In the genomic region with DNA sequence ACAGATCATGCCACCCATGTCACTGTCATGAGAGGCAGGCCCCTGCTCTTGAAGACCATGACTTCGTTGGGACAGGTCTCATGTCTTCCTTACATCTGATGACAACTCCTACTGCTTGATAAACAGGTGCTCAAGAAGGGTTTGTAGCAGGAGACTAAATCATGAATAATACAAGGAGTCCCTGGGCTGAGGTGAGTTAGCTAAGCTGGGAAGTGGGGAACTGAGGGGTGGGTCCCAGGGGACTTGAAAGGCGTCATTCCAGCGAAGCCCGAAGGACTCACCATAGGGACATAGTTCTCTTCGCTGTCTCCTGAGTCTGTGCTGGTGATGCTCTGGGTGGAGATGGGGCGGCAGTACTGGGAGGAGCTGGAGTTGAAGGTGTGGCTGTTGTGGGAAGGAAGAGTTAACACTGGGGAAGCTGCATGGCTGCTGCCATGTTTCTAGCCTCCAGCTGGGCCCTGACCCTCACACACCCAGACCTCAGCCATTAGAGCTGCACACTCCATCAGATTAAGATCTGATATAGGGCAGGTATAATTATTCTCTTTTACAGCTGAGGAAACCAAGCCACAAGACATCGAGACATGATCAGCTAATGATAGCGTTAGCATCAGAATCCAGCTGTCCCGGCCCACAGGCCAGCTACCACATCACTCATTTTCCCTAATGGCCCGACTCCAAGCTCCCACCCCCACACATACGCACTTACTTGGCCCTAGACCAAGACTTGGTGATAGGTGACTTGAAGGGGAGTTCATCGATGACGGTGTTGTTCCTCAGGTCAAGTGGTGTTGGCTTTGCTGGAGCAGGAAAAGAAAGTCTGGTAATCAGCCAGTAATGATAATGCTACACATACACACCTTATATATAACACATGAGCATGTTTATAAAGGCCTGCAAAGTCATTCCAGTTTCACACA, we compare ENCODE assay signal across 30 cellular contexts. TPM values are rescaled to one million over a fixed set of nuclear protein-coding genes. Genes with fewer than 3 reads are reported as not detected.
DNase-seq lines count a peak whose midpoint lies in the region; ATAC-seq and TF ChIP-seq lines count a peak whose summit lies in the region.
"Had no signal": no experiment of that assay in that cellular context is flagged by ENCODE, and none has a peak within 500 bp of the region (broad histone marks: within the 10 kb centered on the region; RNA-seq: fewer than 3 reads in every experiment).

No MANE protein-coding gene starts in this region.

- no peak for ATAC-seq in left ventricle myocardium superior
- no peak for ATAC-seq in naive thymus-derived CD4-positive, alpha-beta T cell
- ATAC-seq in gastrocnemius medialis = no peak
- ATAC-seq in HG03280 (IDR thresholded peaks at IDR 0.05; ENCODE audit: unreplicated experiment) = no peak
- no peak for ATAC-seq in HG03354 (IDR thresholded peaks at IDR 0.05; ENCODE audit: poor library complexity, severe bottlenecking, unreplicated experiment)
- ATAC-seq: left lung, right cardiac atrium had no signal

- TF ChIP-seq CTCF in right atrium auricular region (IDR thresholded peaks at IDR 0.05) (no peak), vagina (IDR thresholded peaks at IDR 0.05) (no peak), gastrocnemius medialis (IDR thresholded peaks at IDR 0.05 in 4 of 5, conservative IDR thresholded peaks at IDR 0.05 in 1 of 5) (no peak)

- H3K4me3 ChIP-seq in right atrium auricular region = no peak overlapping the region
- no peak overlapping the region for H3K4me3 ChIP-seq in naive thymus-derived CD4-positive, alpha-beta T cell (ENCODE audit: low read length)
- H3K4me3 ChIP-seq in vagina = no peak overlapping the region
- no peak overlapping the region for H3K4me3 ChIP-seq in gastrocnemius medialis
- H3K4me3 ChIP-seq: adrenal gland, GM23248, left lung, spleen, tibial artery had no signal

- peak overlapping the region; percentile 61 for H3K27ac Mint-ChIP-seq in activated T-helper 1 cell treated with anti-CD3 and anti-CD28 coated beads, Interleukin-12 subunit alpha, Interleukin-12 subunit beta, Interleukin-2, Interleukin-4 antibody, amounts not matched to agents 30 ng/mL and 10 ng/mL and 1 ng/mL, durations not matched to agents 14 hours and 24 hours and 36 hours
- H3K27ac Mint-ChIP-seq in naive thymus-derived CD4-positive, alpha-beta T cell = peak overlapping the region in 7 of 9 donors; percentile 22 to 89 (median 53)
- H3K27ac Mint-ChIP-seq: immature natural killer cell had no signal

- no peaks in the 10 kb centered on the region for H3K4me1 ChIP-seq in right atrium auricular region
- no peaks in the 10 kb centered on the region for H3K4me1 ChIP-seq in naive thymus-derived CD4-positive, alpha-beta T cell (ENCODE audit: control insufficient read depth in 2 of 2, insufficient read depth in 2 of 2, low read length in 2 of 2)
- no peaks in the 10 kb centered on the region for H3K4me1 ChIP-seq in vagina
- no peaks in the 10 kb centered on the region for H3K4me1 ChIP-seq in gastrocnemius medialis
- H3K4me1 ChIP-seq: left lung, tibial artery had no signal

- no peaks in the 10 kb centered on the region for H3K9me3 ChIP-seq in right atrium auricular region
- no peaks in the 10 kb centered on the region for H3K9me3 ChIP-seq in naive thymus-derived CD4-positive, alpha-beta T cell (ENCODE audit: control insufficient read depth in 2 of 3, low read length in 3 of 3)
- no peaks in the 10 kb centered on the region for H3K9me3 ChIP-seq in vagina
- no peaks in the 10 kb centered on the region for H3K9me3 ChIP-seq in gastrocnemius medialis
- H3K9me3 ChIP-seq: adrenal gland, left lung, spleen, tibial artery had no signal

- H3K36me3 Mint-ChIP-seq in activated T-helper 1 cell treated with anti-CD3 and anti-CD28 coated beads, Interleukin-12 subunit alpha, Interleukin-12 subunit beta, Interleukin-2, Interleukin-4 antibody, amounts not matched to agents 30 ng/mL and 10 ng/mL and 1 ng/mL, durations not matched to agents 14 hours and 24 hours and 36 hours (ENCODE audit: low read depth) = peaks cover 55% of the 10 kb centered on the region
- H3K36me3 Mint-ChIP-seq in naive thymus-derived CD4-positive, alpha-beta T cell = peaks cover 4 to 61% (median 18%) of the 10 kb centered on the region in 5 donors

- H3K36me3 ChIP-seq in right atrium auricular region (peaks cover 87% of the 10 kb centered on the region), vagina (peaks cover 0 to 61% of the 10 kb centered on the region in 2 donors), gastrocnemius medialis (peaks cover 0 to 69% of the 10 kb centered on the region in 2 donors)
- no peaks in the 10 kb centered on the region for H3K36me3 ChIP-seq in naive thymus-derived CD4-positive, alpha-beta T cell (ENCODE audit: control insufficient read depth in 2 of 3, insufficient read depth in 3 of 3, low read length in 3 of 3)

- DNase-seq in right atrium auricular region (ENCODE audit: low spot score) (peak; percentile 58), left ventricle myocardium superior (no peak), vagina (ENCODE audit: extremely low spot score in 2 of 2) (peak; percentile 67 to 83), gastrocnemius medialis (no peak)
- DNase-seq in activated T-helper 1 cell treated with anti-CD3 and anti-CD28 coated beads, Interleukin-12 subunit alpha, Interleukin-12 subunit beta, Interleukin-2, Interleukin-4 antibody, amounts not matched to agents 30 ng/mL and 10 ng/mL and 1 ng/mL, durations not matched to agents 14 hours and 24 hours and 36 hours (ENCODE audit: low spot score) = no peak
- peak in 1 of 9 donors; percentile 7 for DNase-seq in naive thymus-derived CD4-positive, alpha-beta T cell
- DNase-seq: activated CD4-positive, CD25-positive, alpha-beta regulatory T cell treated with anti-CD3 and anti-CD28 coated beads, Interleukin-2, amount 50 U/mL, for 72 hours; activated gamma-delta T cell; brain microvascular endothelial cell; effector memory CD4-positive, alpha-beta T cell; GM23248; hippocampal formation; immature natural killer cell; left lung; MM.1S; naive B cell; NCI-H1417 treated with DMSO at 0.1 percent for 48 hours; NCI-H510A; NK-92 treated with Interleukin-12 subunit alpha and Interleukin-12 subunit beta, amount 100 ng/mL, for 24 hours; SHP77; spleen; stimulated activated CD4-positive, alpha-beta T cell treated with anti-CD3 and anti-CD28 coated beads, Interleukin-4, amount 100 ng/mL, for 1 hour; stimulated activated naive CD4-positive, alpha-beta T cell treated with Interleukin-2 at 50 U/mL for 16 hours; SW 1271 had no signal

- CTCF ChIA-PET in naive thymus-derived CD4-positive, alpha-beta T cell (lab: Charles Lee) = interaction anchor here (0.9 kb wide), 1 partner anchor 82 kb away, joined by 3 read pairs; a partner anchor contains a TSS

- no peaks in the 10 kb centered on the region for H3K9me3 Mint-ChIP-seq in activated T-helper 1 cell treated with anti-CD3 and anti-CD28 coated beads, Interleukin-12 subunit alpha, Interleukin-12 subunit beta, Interleukin-2, Interleukin-4 antibody, amounts not matched to agents 30 ng/mL and 10 ng/mL and 1 ng/mL, durations not matched to agents 14 hours and 24 hours and 36 hours
- no peaks in the 10 kb centered on the region for H3K9me3 Mint-ChIP-seq in naive thymus-derived CD4-positive, alpha-beta T cell
- H3K9me3 Mint-ChIP-seq: CD14-positive monocyte, immature natural killer cell, naive B cell had no signal

- H3K27ac ChIP-seq in right atrium auricular region (no peak overlapping the region), vagina (no peak overlapping the region), gastrocnemius medialis (no peak overlapping the region)
- H3K27ac ChIP-seq in naive thymus-derived CD4-positive, alpha-beta T cell (ENCODE audit: low read depth, low read length) = no peak overlapping the region
- H3K27ac ChIP-seq: adrenal gland, brain microvascular endothelial cell, GM23248, left lung, spleen, tibial artery had no signal

- no peaks in the 10 kb centered on the region for H3K27me3 ChIP-seq in right atrium auricular region
- no peaks in the 10 kb centered on the region for H3K27me3 ChIP-seq in naive thymus-derived CD4-positive, alpha-beta T cell (ENCODE audit: control insufficient read depth in 2 of 2, insufficient read depth in 2 of 2, low read length in 2 of 2)
- H3K27me3 ChIP-seq in vagina = no peaks in the 10 kb centered on the region
- no peaks in the 10 kb centered on the region for H3K27me3 ChIP-seq in gastrocnemius medialis
- H3K27me3 ChIP-seq: adrenal gland, brain microvascular endothelial cell, left lung, spleen, tibial artery had no signal

- intact Hi-C loops in left ventricle myocardium superior (cut with micrococcal nuclease) = loop anchor here (10.0 kb wide), 1 partner anchor 193 kb away; a partner anchor contains a TSS
- intact Hi-C loops in activated T-helper 1 cell treated with anti-CD3 and anti-CD28 coated beads, Interleukin-12 subunit alpha, Interleukin-12 subunit beta, Interleukin-2, Interleukin-4 antibody, amounts not matched to agents 30 ng/mL and 10 ng/mL and 1 ng/mL, durations not matched to agents 14 hours and 24 hours and 36 hours (cut with micrococcal nuclease) = no loop called here
- intact Hi-C loops in naive thymus-derived CD4-positive, alpha-beta T cell (cut with micrococcal nuclease) = no loop called here
- intact Hi-C loops in vagina (cut with DNase I) = loop anchor here (10.0 kb wide), 1 partner anchor 193 kb away; a partner anchor contains a TSS
- intact Hi-C loops in gastrocnemius medialis (cut with DNase I; ENCODE audit: low total_unique reads) = no loop called here

- H3K4me1 Mint-ChIP-seq in activated T-helper 1 cell treated with anti-CD3 and anti-CD28 coated beads, Interleukin-12 subunit alpha, Interleukin-12 subunit beta, Interleukin-2, Interleukin-4 antibody, amounts not matched to agents 30 ng/mL and 10 ng/mL and 1 ng/mL, durations not matched to agents 14 hours and 24 hours and 36 hours (ENCODE audit: low read depth) = peaks cover 44% of the 10 kb centered on the region
- H3K4me1 Mint-ChIP-seq in naive thymus-derived CD4-positive, alpha-beta T cell = peaks cover 0 to 44% (median 9%) of the 10 kb centered on the region in 7 donors
- H3K4me1 Mint-ChIP-seq: CD14-positive monocyte, immature natural killer cell had no signal

- POLR2A ChIA-PET in naive thymus-derived CD4-positive, alpha-beta T cell (lab: Charles Lee) = no interaction called here

- TF ChIP-seq POLR2A in vagina (IDR thresholded peaks at IDR 0.05) = no peak
- no peak for TF ChIP-seq POLR2A in gastrocnemius medialis (IDR thresholded peaks at IDR 0.05)

- H3K27me3 Mint-ChIP-seq in activated T-helper 1 cell treated with anti-CD3 and anti-CD28 coated beads, Interleukin-12 subunit alpha, Interleukin-12 subunit beta, Interleukin-2, Interleukin-4 antibody, amounts not matched to agents 30 ng/mL and 10 ng/mL and 1 ng/mL, durations not matched to agents 14 hours and 24 hours and 36 hours (ENCODE audit: insufficient read depth) = no peaks in the 10 kb centered on the region
- H3K27me3 Mint-ChIP-seq in naive thymus-derived CD4-positive, alpha-beta T cell = no peaks in the 10 kb centered on the region
- H3K27me3 Mint-ChIP-seq: naive B cell had no signal

- in situ Hi-C loops in gastrocnemius medialis (cut with MboI; ENCODE audit: low sequenced_read_pairs in 4 of 4) = loop anchor here (10.0 to 25.0 kb wide), 4 partner anchors 109 to 343 kb away; a partner anchor contains a TSS

- H3K4me3 Mint-ChIP-seq in activated T-helper 1 cell treated with anti-CD3 and anti-CD28 coated beads, Interleukin-12 subunit alpha, Interleukin-12 subunit beta, Interleukin-2, Interleukin-4 antibody, amounts not matched to agents 30 ng/mL and 10 ng/mL and 1 ng/mL, durations not matched to agents 14 hours and 24 hours and 36 hours = no peak overlapping the region
- H3K4me3 Mint-ChIP-seq in naive thymus-derived CD4-positive, alpha-beta T cell = no peak overlapping the region
- H3K4me3 Mint-ChIP-seq: CD14-positive monocyte, immature natural killer cell had no signal

RNA-seq across cellular contexts. Expression of a gene that starts 32.9 kb away (rescaled TPM):
- total RNA-seq in right atrium auricular region = 1 to 10 TPM; 8.0 to 8.6 TPM
- 4.7 TPM for total RNA-seq in left ventricle myocardium superior
- total RNA-seq in activated T-helper 1 cell treated with anti-CD3 and anti-CD28 coated beads, Interleukin-12 subunit alpha, Interleukin-12 subunit beta, Interleukin-2, Interleukin-4 antibody, amounts not matched to agents 30 ng/mL and 10 ng/mL and 1 ng/mL, durations not matched to agents 14 hours and 24 hours and 36 hours = 11.8 and 14.0 TPM in 2 replicates
- total RNA-seq in naive thymus-derived CD4-positive, alpha-beta T cell = 10 to 100 TPM; 11.3 to 19.2 (median 15.2) TPM
- 1 to 10 TPM; 1.2 to 1.7 TPM for polyA plus RNA-seq in naive thymus-derived CD4-positive, alpha-beta T cell
- 11.8 TPM for total RNA-seq in vagina
- total RNA-seq in gastrocnemius medialis = 1 to 10 TPM; 4.6 to 6.1 (median 5.4) TPM

RNA-seq across cellular contexts. Expression of a gene that starts 33.2 kb away (rescaled TPM):
- 10 to 100 TPM in 1 of 2 donors, 1 to 10 TPM in 1; 9.8 to 12.9 TPM for total RNA-seq in right atrium auricular region
- total RNA-seq in left ventricle myocardium superior = 8.5 TPM
- total RNA-seq in activated T-helper 1 cell treated with anti-CD3 and anti-CD28 coated beads, Interleukin-12 subunit alpha, Interleukin-12 subunit beta, Interleukin-2, Interleukin-4 antibody, amounts not matched to agents 30 ng/mL and 10 ng/mL and 1 ng/mL, durations not matched to agents 14 hours and 24 hours and 36 hours = 10.7 and 12.0 TPM in 2 replicates
- total RNA-seq in naive thymus-derived CD4-positive, alpha-beta T cell = 10 to 100 TPM in 1 of 5 experiments, 1 to 10 TPM in 4; 3.5 to 12.2 (median 6.5) TPM
- 1 to 10 TPM; 1.2 to 3.3 TPM for polyA plus RNA-seq in naive thymus-derived CD4-positive, alpha-beta T cell
- 8.6 TPM for total RNA-seq in vagina
- 10 to 100 TPM in 3 of 4 donors, 1 to 10 TPM in 1; 6.0 to 18.9 (median 15.8) TPM for total RNA-seq in gastrocnemius medialis

Comparison
In these comparisons a context has a peak if more than half of its experiments do, and no peak if none do; other contexts are left out.
1. DNase-seq: peak in right atrium auricular region (single experiment) and vagina (2 of 2); none in left ventricle myocardium superior (single experiment), activated T-helper 1 cell treated with anti-CD3 and anti-CD28 coated beads, Interleukin-12 subunit alpha, Interleukin-12 subunit beta, Interleukin-2, Interleukin-4 antibody, amounts not matched to agents 30 ng/mL and 10 ng/mL and 1 ng/mL, durations not matched to agents 14 hours and 24 hours and 36 hours (single experiment) and gastrocnemius medialis (0 of 2).
2. intact Hi-C loops: an anchor here in left ventricle myocardium superior (10.0 kb wide) and vagina (10.0 kb wide); none called in activated T-helper 1 cell treated with anti-CD3 and anti-CD28 coated beads, Interleukin-12 subunit alpha, Interleukin-12 subunit beta, Interleukin-2, Interleukin-4 antibody, amounts not matched to agents 30 ng/mL and 10 ng/mL and 1 ng/mL, durations not matched to agents 14 hours and 24 hours and 36 hours, naive thymus-derived CD4-positive, alpha-beta T cell and gastrocnemius medialis.